Comparison of ENCODE assay signal across 20 cellular contexts in the genomic region with DNA sequence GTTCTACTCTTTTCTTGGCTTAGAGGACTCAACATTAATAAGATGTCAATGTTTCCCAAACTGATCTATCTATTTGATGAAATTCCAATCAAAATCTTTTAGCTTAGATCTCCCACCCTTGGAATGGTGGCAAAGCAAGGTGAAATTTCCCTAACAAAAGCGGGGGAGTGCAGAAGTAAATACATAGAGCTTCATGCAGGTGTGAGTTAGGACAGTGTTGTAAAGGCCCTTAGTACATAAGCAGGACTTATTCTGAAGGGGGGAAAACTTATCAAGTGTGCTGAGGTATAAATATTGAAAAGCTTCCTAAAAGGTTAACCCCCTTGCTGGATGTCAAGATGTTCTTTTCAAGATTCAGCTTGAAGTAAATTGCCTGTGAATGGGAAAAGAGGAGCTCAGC.
"Had no signal": no experiment of that assay in that cellular context is flagged by ENCODE, and none has a peak within 500 bp of the region (broad histone marks: within the 10 kb centered on the region; RNA-seq: fewer than 3 reads in every experiment).

No MANE protein-coding gene starts in this region.

- H3K9me3 ChIP-seq: neutrophil, stomach, thoracic aorta, transverse colon had no signal

- H3K27me3 ChIP-seq: dorsolateral prefrontal cortex, hepatocyte, neutrophil, stomach, transverse colon had no signal

- H3K36me3 ChIP-seq: neutrophil, stomach, thoracic aorta, transverse colon had no signal

- ATAC-seq: left lobe of liver; naive thymus-derived CD4-positive, alpha-beta T cell had no signal

- FAIRE-seq: small intestine had no signal

- DNase-seq: cortex of kidney; dorsolateral prefrontal cortex; effector CD8-positive, alpha-beta T cell; foreskin melanocyte; head of caudate nucleus; islet precursor cell; mammary epithelial cell; naive thymus-derived CD4-positive, alpha-beta T cell; nephron progenitor cell; posterior cingulate gyrus; small intestine; stimulated activated CD4-positive, alpha-beta T cell treated with anti-CD3 and anti-CD28 coated beads, Interleukin-12 subunit alpha, Interleukin-12 subunit beta, amount 100 ng/mL, for 4 hours; stimulated activated naive CD4-positive, alpha-beta T cell; stomach; substantia nigra; transverse colon had no signal

- H3K4me3 ChIP-seq: dorsolateral prefrontal cortex, hepatocyte, stomach, thoracic aorta, transverse colon had no signal

- H3K4me1 ChIP-seq: transverse colon had no signal

- H3K27ac ChIP-seq: dorsolateral prefrontal cortex, hepatocyte, neutrophil, stomach, thoracic aorta, transverse colon had no signal
